In the genomic region with DNA sequence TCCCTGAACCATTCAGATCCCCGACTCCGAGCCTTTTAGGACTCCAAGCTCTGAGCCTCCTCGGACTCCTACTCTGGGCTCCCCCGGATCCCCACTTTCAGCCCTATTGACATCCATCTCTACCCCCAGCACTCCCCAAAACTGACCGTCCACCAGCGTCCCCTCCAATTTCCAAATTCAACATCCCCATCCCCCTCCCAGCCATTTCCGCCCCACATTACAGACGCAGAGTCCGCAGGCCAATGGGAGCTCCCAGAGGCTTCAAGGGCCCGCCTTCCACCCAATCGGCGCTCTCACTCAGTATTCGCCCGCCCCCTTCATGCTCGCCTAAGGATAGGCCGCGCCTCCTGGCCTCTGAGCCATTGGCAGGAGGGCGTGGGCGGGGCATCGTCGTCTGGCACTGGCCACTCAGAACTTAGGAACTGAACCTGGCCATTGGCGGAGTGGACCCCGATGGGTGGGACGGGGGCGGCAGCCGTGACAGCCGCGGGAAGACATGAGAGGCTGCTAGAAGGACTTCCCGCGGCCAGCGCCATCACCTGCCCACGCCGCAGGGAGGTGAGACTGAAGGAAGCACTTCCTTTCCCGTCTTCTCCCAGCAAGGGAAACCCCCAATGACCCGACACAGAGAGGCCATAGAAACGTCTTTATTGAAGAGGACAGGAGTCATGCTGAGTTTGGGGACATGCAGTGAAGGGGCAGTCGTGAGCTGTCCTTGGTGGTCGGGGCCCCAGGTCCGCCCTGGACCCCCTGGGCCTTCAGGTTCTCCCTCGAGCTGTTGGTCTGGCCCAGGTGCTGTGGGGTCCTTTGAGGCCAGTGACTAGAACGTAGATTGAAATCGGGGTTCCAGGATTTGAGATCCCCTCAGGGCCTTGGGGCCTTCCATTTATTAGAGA, we compare ENCODE assay signal across 8 cellular contexts. TPM values are rescaled to one million over a fixed set of nuclear protein-coding genes. Genes with fewer than 3 reads are reported as not detected.
DNase-seq lines count a peak whose midpoint lies in the region; ATAC-seq and TF ChIP-seq lines count a peak whose summit lies in the region.

Gene ALKBH6, minus strand, starts transcription at position 185 of the 896 bp plus-strand sequence. CDS start 816 bp downstream, outside the sequence.

- peak within 1 kb of the TSS; percentile 82 for H3K27ac ChIP-seq in CD8-positive, alpha-beta T cell (ENCODE audit: low read depth, low read length)
- peak within 1 kb of the TSS; percentile 79 to 80 for H3K27ac ChIP-seq in lung (ENCODE audit: low read depth in 1 of 2, low read length in 1 of 2)

- intact Hi-C loops in CD8-positive, alpha-beta T cell (cut with DNase I, micrococcal nuclease) = loop anchor here (1.0 to 5.0 kb wide), 9 partner anchors 19 to 269 kb away; partner anchors contain the start of genes ARHGAP33 (in 2 of the 2), SDHAF1 (in 2 of the 2), TBCB (in 2 of the 2) and THAP8 (in 2 of the 2)

- no peaks in the 10 kb centered on the region for H3K9me3 Mint-ChIP-seq in CD8-positive, alpha-beta T cell

- H3K4me1 Mint-ChIP-seq in CD8-positive, alpha-beta T cell (ENCODE audit: low read depth) = peaks cover 43% of the 10 kb centered on the region

- no peaks in the 10 kb centered on the region for H3K27me3 Mint-ChIP-seq in CD8-positive, alpha-beta T cell (ENCODE audit: low read depth)

- peak within 1 kb of the TSS; percentile 91 for H3K4me3 Mint-ChIP-seq in CD8-positive, alpha-beta T cell

- no peaks in the 10 kb centered on the region for H3K27me3 ChIP-seq in CD8-positive, alpha-beta T cell (ENCODE audit: insufficient read depth, low read length)
- H3K27me3 ChIP-seq in lung (ENCODE audit: control insufficient read depth, insufficient read depth) = no peaks in the 10 kb centered on the region

- H3K4me1 ChIP-seq in CD8-positive, alpha-beta T cell (ENCODE audit: insufficient read depth, low read length) = peaks cover 23% of the 10 kb centered on the region
- H3K4me1 ChIP-seq in lung (ENCODE audit: control insufficient read depth in 2 of 2, insufficient read depth in 2 of 2, low read length in 2 of 2) = peaks cover 3 to 5% of the 10 kb centered on the region in 2 donors

- POLR2A ChIA-PET in CD8-positive, alpha-beta T cell (lab: Charles Lee) = interaction anchor here (0.6 to 1.5 kb wide), 5 partner anchors 19 to 101 kb away, joined by 3 to 11 read pairs (median 4); partner anchors contain the start of genes POLR2I, SDHAF1, TBCB and THAP8

- DNase-seq in CD8-positive, alpha-beta T cell = peak; percentile 98 to 99 (median 99)
- peak; percentile 100 for DNase-seq in HS-27A (ENCODE audit: low read depth)
- peak; percentile 92 for DNase-seq in NK-92 (lab: John Stamatoyannopoulos, UW; ENCODE audit: unreplicated experiment)
- peak; percentile 98 to 99 for DNase-seq in activated CD8-positive, alpha-beta memory T cell treated with anti-CD3 and anti-CD28 coated beads for 1 hour (ENCODE audit: extremely low read depth in 1 of 2, low read depth in 1 of 2)
- DNase-seq in effector CD8-positive, alpha-beta T cell (lab: John Stamatoyannopoulos, UW) = peak; percentile 98
- peak; percentile 100 for DNase-seq in lung (ENCODE audit: low spot score)
- DNase-seq in stimulated activated CD4-positive, alpha-beta T cell treated with anti-CD3 and anti-CD28 coated beads, TNF-alpha, amount 100 ng/mL, for 4 hours (ENCODE audit: low read depth in 3 of 3) = peak; percentile 96 to 100 (median 98)

- peak within 1 kb of the TSS; percentile 73 for H3K4me3 ChIP-seq in CD8-positive, alpha-beta T cell (ENCODE audit: low read depth, low read length)
- peak within 1 kb of the TSS; percentile 60 for H3K4me3 ChIP-seq in lung

- H3K36me3 ChIP-seq in CD8-positive, alpha-beta T cell (ENCODE audit: insufficient read depth, low read length) = no peaks in the 10 kb centered on the region
- no peaks in the 10 kb centered on the region for H3K36me3 ChIP-seq in lung (ENCODE audit: control insufficient read depth in 2 of 2, insufficient read depth in 2 of 2, low read length in 2 of 2)

- CTCF ChIA-PET in CD8-positive, alpha-beta T cell (lab: Charles Lee) = interaction anchor here (1.1 kb wide), 1 partner anchor 113 kb away, joined by 5 read pairs; no protein-coding TSS in a partner anchor

- no peak for TF ChIP-seq CTCF in CD8-positive, alpha-beta T cell (IDR thresholded peaks at IDR 0.05)
- TF ChIP-seq CTCF in lung (IDR thresholded peaks at IDR 0.05; ENCODE audit: control extremely low read depth, extremely low read depth) = no peak

- ATAC-seq in CD8-positive, alpha-beta T cell = peak; percentile 98
- peak; percentile 97 for ATAC-seq in GM19467 (IDR thresholded peaks at IDR 0.05; ENCODE audit: unreplicated experiment)
- peak; percentile 96 for ATAC-seq in lung (ENCODE audit: insufficient read depth, low FRiP score)

- no peaks in the 10 kb centered on the region for H3K9me3 ChIP-seq in CD8-positive, alpha-beta T cell (ENCODE audit: low read length)
- H3K9me3 ChIP-seq in lung (ENCODE audit: control insufficient read depth in 2 of 2, insufficient read depth in 1 of 2, low read length in 1 of 2) = no peaks in the 10 kb centered on the region

- H3K36me3 Mint-ChIP-seq in CD8-positive, alpha-beta T cell = peaks cover 13% of the 10 kb centered on the region

- peak within 1 kb of the TSS; percentile 91 for H3K27ac Mint-ChIP-seq in CD8-positive, alpha-beta T cell

- 2% methylated on average over 42 of the region's 42 CpGs for WGBS in lung, 2 donors

RNA-seq across cellular contexts. Expression of gene ALKBH6, which starts in this region (rescaled TPM):
- 10 to 100 TPM; 28.8 to 34.1 TPM for total RNA-seq in CD8-positive, alpha-beta T cell
- total RNA-seq in lung = 10 to 100 TPM; 13.3 to 24.5 TPM
- 10 to 100 TPM; 23.1 to 30.1 TPM for polyA plus RNA-seq in lung

Comparison
In these comparisons a context has a peak if more than half of its experiments do, and no peak if none do; other contexts are left out.
1. Peak in every context shown above with its lines: DNase-seq, ATAC-seq, H3K4me3 ChIP-seq and H3K27ac ChIP-seq.